In genomic region chr15:85335193-85335939, GRCh38 we compare ENCODE assay signal across 17 cellular contexts. TPM values are rescaled to one million over a fixed set of nuclear protein-coding genes. Genes with fewer than 3 reads are reported as not detected.
DNase-seq lines count a peak whose midpoint lies in the region; ATAC-seq, FAIRE-seq and TF ChIP-seq lines count a peak whose summit lies in the region.
"Had no signal": no experiment of that assay in that cellular context is flagged by ENCODE, and none has a peak within 500 bp of the region (broad histone marks: within the 10 kb centered on the region; RNA-seq: fewer than 3 reads in every experiment).

No MANE protein-coding gene starts in this region.

- H3K36me3 ChIP-seq in cardiac muscle cell, result no peaks in the 10 kb centered on the region
- no peaks in the 10 kb centered on the region for H3K36me3 ChIP-seq in transverse colon
- H3K36me3 ChIP-seq in pancreas, result no peaks in the 10 kb centered on the region

- H3K27ac ChIP-seq in cardiac muscle cell (peak overlapping the region; percentile 92), right cardiac atrium (ENCODE audit: low read length) (no peak overlapping the region), transverse colon (peak overlapping the region; percentile 61 to 78 (median 74)), pancreas (no peak overlapping the region)
- H3K27ac ChIP-seq: C4-2B had no signal

- no peak for TF ChIP-seq EP300 in transverse colon (IDR thresholded peaks at IDR 0.05; ENCODE audit: low read depth)

- peak; percentile 13 for TF ChIP-seq CTCF in cardiac muscle cell (IDR thresholded peaks at IDR 0.05; ENCODE audit: low read depth, low read length)
- peak in 2 of 5 experiments; percentile 15 to 38 for TF ChIP-seq CTCF in transverse colon (IDR thresholded peaks at IDR 0.05)
- TF ChIP-seq CTCF in pancreas (IDR thresholded peaks at IDR 0.05), result no peak

- H3K4me1 ChIP-seq in cardiac muscle cell (ENCODE audit: low read depth) (peaks cover 42% of the 10 kb centered on the region), right cardiac atrium (ENCODE audit: control insufficient read depth, insufficient read depth, low read length) (peaks cover 9% of the 10 kb centered on the region), transverse colon (peaks cover 10 to 31% (median 20%) of the 10 kb centered on the region in 4 donors), pancreas (peaks cover 0 to 3% (median 0%) of the 10 kb centered on the region in 3 donors)

- H3K4me3 ChIP-seq in cardiac muscle cell, result no peak overlapping the region
- no peak overlapping the region for H3K4me3 ChIP-seq in right cardiac atrium (ENCODE audit: low read length)
- peak overlapping the region in 1 of 4 donors; percentile 21 for H3K4me3 ChIP-seq in transverse colon
- no peak overlapping the region for H3K4me3 ChIP-seq in pancreas
- H3K4me3 ChIP-seq: lung had no signal

- TF ChIP-seq POLR2A in transverse colon (IDR thresholded peaks at IDR 0.05), result peak; percentile 24

- H3K27me3 ChIP-seq in cardiac muscle cell, result no peaks in the 10 kb centered on the region
- H3K27me3 ChIP-seq in right cardiac atrium (ENCODE audit: control insufficient read depth, insufficient read depth), result no peaks in the 10 kb centered on the region
- H3K27me3 ChIP-seq in transverse colon, result no peaks in the 10 kb centered on the region
- H3K27me3 ChIP-seq in pancreas, result no peaks in the 10 kb centered on the region

- intact Hi-C loops in right cardiac atrium (cut with DNase I), result loop anchor here in 2 of 4 donors (10.0 kb wide), 2 partner anchors 79 to 169 kb away; no protein-coding TSS in a partner anchor
- intact Hi-C loops in transverse colon (cut with DNase I; ENCODE audit: low total_unique reads), result no loop called here
- intact Hi-C loops in pancreas (cut with DNase I), result no loop called here

- no peak for FAIRE-seq in pancreas (lab: Jason Lieb, UNC)
- FAIRE-seq: A204.1 had no signal

- DNase-seq in cardiac muscle cell (ENCODE audit: low read depth in 1 of 2, low spot score in 1 of 2), result peak; percentile 56 to 66
- no peak for DNase-seq in right cardiac atrium
- peak; percentile 72 for DNase-seq in amniotic epithelial cell (ENCODE audit: low read depth)
- peak; percentile 52 for DNase-seq in left kidney (ENCODE audit: low read depth, low spot score)
- DNase-seq in transverse colon, result peak; percentile 54
- no peak for DNase-seq in activated CD4-positive, alpha-beta T cell treated with anti-CD3 and anti-CD28 coated beads for 4 hours
- no peak for DNase-seq in NCI-H2107 (lab: John Stamatoyannopoulos, UW)
- no peak for DNase-seq in pancreas
- DNase-seq: activated B cell treated with CpG ODN at 0.5 μM for 24 hours; H9; NCI-H1436; RPMI8226; stimulated activated naive CD8-positive, alpha-beta T cell treated with anti-CD3 and anti-CD28 coated beads, Interleukin-15, Interleukin-2, amounts not matched to agents 100 U/mL and 50 U/mL, for 24 hours had no signal

- no peak for ATAC-seq in right cardiac atrium
- ATAC-seq in pancreas, result no peak
- ATAC-seq: activated T-helper 17 cell treated with anti-CD3 and anti-CD28 coated beads, Interleukin-2, amount 50 U/mL, for 72 hours; stimulated activated naive CD8-positive, alpha-beta T cell treated with anti-CD3 and anti-CD28 coated beads, Interleukin-15, Interleukin-2, amounts not matched to agents 100 U/mL and 50 U/mL, for 24 hours had no signal

- WGBS in right cardiac atrium, result 55% methylated on average over 13 of the region's 13 CpGs
- WGBS in transverse colon (ENCODE audit: low coverage in 1 of 2), 2 donors, result 49 to 62% methylated on average over 8 to 13 of the region's 13 CpGs
- WGBS in pancreas, 2 donors, result 62 to 68% methylated on average over 13 of the region's 13 CpGs

- in situ Hi-C loops in transverse colon (cut with MboI; ENCODE audit: low pct_ligation_motif_present in 1 of 4, low pct_unique_long_range_greater_than_20kb in 1 of 4, low sequenced_read_pairs in 3 of 4), result loop anchor here in 2 of 4 donors (10.0 to 25.0 kb wide), 2 partner anchors 79 to 152 kb away; no protein-coding TSS in a partner anchor

- H3K9me3 ChIP-seq in cardiac muscle cell (ENCODE audit: low read depth), result no peaks in the 10 kb centered on the region
- no peaks in the 10 kb centered on the region for H3K9me3 ChIP-seq in right cardiac atrium (ENCODE audit: control insufficient read depth, low read length)
- no peaks in the 10 kb centered on the region for H3K9me3 ChIP-seq in transverse colon
- H3K9me3 ChIP-seq in pancreas, result no peaks in the 10 kb centered on the region

RNA-seq across cellular contexts. Expression of gene AKAP13, which starts 45.0 kb away (rescaled TPM):
- total RNA-seq in cardiac muscle cell, result 72.5 and 108 TPM in 2 replicates
- polyA plus RNA-seq in cardiac muscle cell, result 53.1 and 86.9 TPM in 2 replicates
- total RNA-seq in right cardiac atrium, result 100 to 1,000 TPM; 250 to 348 (median 260) TPM
- 104 TPM for polyA plus RNA-seq in right cardiac atrium
- total RNA-seq in transverse colon, result 100 to 1,000 TPM; 206 to 291 (median 214) TPM
- total RNA-seq in pancreas, result 100 to 1,000 TPM in 3 of 6 donors, 10 to 100 TPM in 3; 79.9 to 139 (median 113) TPM
- 10 to 100 TPM; 64.9 to 77.4 TPM for polyA plus RNA-seq in pancreas

Comparison
In these comparisons a context has a peak if more than half of its experiments do, and no peak if none do; other contexts are left out.
1. DNase-seq: peak in cardiac muscle cell (2 of 2), amniotic epithelial cell (single experiment), left kidney (single experiment) and transverse colon (single experiment); none in right cardiac atrium (0 of 3), activated CD4-positive, alpha-beta T cell treated with anti-CD3 and anti-CD28 coated beads for 4 hours (0 of 2), NCI-H2107 (single experiment) and pancreas (0 of 6).
2. H3K27ac ChIP-seq: peak in cardiac muscle cell (single experiment) and transverse colon (4 of 4); none in right cardiac atrium (single experiment) and pancreas (0 of 4).